20 cellular contexts compared by ENCODE assay signal in genomic region chr4:159297088-159297487, GRCh38.
DNase-seq lines count a peak whose midpoint lies in the region; ATAC-seq, FAIRE-seq and TF ChIP-seq lines count a peak whose summit lies in the region.
"Had no signal": no experiment of that assay in that cellular context is flagged by ENCODE, and none has a peak within 500 bp of the region (broad histone marks: within the 10 kb centered on the region; RNA-seq: fewer than 3 reads in every experiment).

No MANE protein-coding gene starts in this region.

- no peaks in the 10 kb centered on the region for H3K36me3 Mint-ChIP-seq in MCF 10A (ENCODE audit: insufficient read depth, unreplicated experiment)
- H3K36me3 Mint-ChIP-seq: activated naive CD8-positive, alpha-beta T cell treated with anti-CD3 and anti-CD28 coated beads, Interleukin-2, amount 10 ng/mL, durations not matched to agents 7 days and 5 days had no signal

- POLR2A ChIA-PET in MCF 10A (lab: Yijun Ruan, JAX) (interaction anchor here (1.6 to 3.8 kb wide), 3 partner anchors 12 to 60 kb away, joined by 3 to 30 read pairs (median 4); no protein-coding TSS in a partner anchor), PC-3 (lab: Charles Lee; ENCODE audit: unreplicated experiment) (no interaction called here)

- no peaks in the 10 kb centered on the region for H3K27me3 Mint-ChIP-seq in MCF 10A (ENCODE audit: insufficient read depth, unreplicated experiment)
- H3K27me3 Mint-ChIP-seq: activated naive CD8-positive, alpha-beta T cell treated with anti-CD3 and anti-CD28 coated beads, Interleukin-2, amount 10 ng/mL, durations not matched to agents 7 days and 5 days; CD4-positive, alpha-beta T cell had no signal

- peaks cover 37% of the 10 kb centered on the region for H3K4me1 Mint-ChIP-seq in MCF 10A (ENCODE audit: insufficient read depth, unreplicated experiment)
- H3K4me1 Mint-ChIP-seq: activated naive CD8-positive, alpha-beta T cell treated with anti-CD3 and anti-CD28 coated beads, Interleukin-2, amount 10 ng/mL, durations not matched to agents 7 days and 5 days had no signal

- H3K27ac Mint-ChIP-seq in MCF 10A (ENCODE audit: low read depth, unreplicated experiment), result peak overlapping the region; percentile 72
- H3K27ac Mint-ChIP-seq: activated naive CD8-positive, alpha-beta T cell treated with anti-CD3 and anti-CD28 coated beads, Interleukin-2, amount 10 ng/mL, durations not matched to agents 7 days and 5 days; CD4-positive, alpha-beta T cell; nephron had no signal

- H3K27ac ChIP-seq in breast epithelium (no peak overlapping the region), PC-3 (ENCODE audit: low read length) (peak overlapping the region; percentile 94), smooth muscle cell (ENCODE audit: low read depth) (peak overlapping the region; percentile 93)
- H3K27ac ChIP-seq: stomach had no signal

- intact Hi-C loops in MCF 10A (cut with micrococcal nuclease), result loop anchor here (2.0 to 10.0 kb wide), 2 partner anchors 68 to 148 kb away; no protein-coding TSS in a partner anchor
- intact Hi-C loops in breast epithelium (cut with DNase I; ENCODE audit: low total_unique reads), result no loop called here
- intact Hi-C loops in PC-3 (cut with micrococcal nuclease), result loop anchor here (10.0 kb wide), 1 partner anchor 52 kb away; no protein-coding TSS in a partner anchor

- H2AFZ ChIP-seq in PC-3 (ENCODE audit: low read length) (no peak overlapping the region), smooth muscle cell (ENCODE audit: low read depth) (no peak overlapping the region)

- H4K20me1 ChIP-seq in PC-3 (ENCODE audit: low read length) (no peaks in the 10 kb centered on the region), smooth muscle cell (ENCODE audit: low read depth) (no peaks in the 10 kb centered on the region)

- FAIRE-seq in GM12892 (lab: Jason Lieb, UNC), result no peak
- FAIRE-seq: frontal cortex had no signal

- H3K4me3 ChIP-seq in breast epithelium (no peak overlapping the region), PC-3 (ENCODE audit: low read length) (no peak overlapping the region), epithelial cell of esophagus (ENCODE audit: low read length) (no peak overlapping the region), smooth muscle cell (no peak overlapping the region)
- H3K4me3 ChIP-seq: HAP-1, stomach had no signal

- no TSS peak for BruUV-seq in MCF 10A (replicated peaks; lab: Mats Ljungman, UMichigan)
- BruUV-seq in PC-3 (replicated peaks; lab: Mats Ljungman, UMichigan), result no TSS peak

- ATAC-seq in PC-3, result no peak

- H3K9me2 ChIP-seq in PC-3 (replicated peaks; ENCODE audit: low read length), result no peaks in the 10 kb centered on the region

- H3K4me2 ChIP-seq in PC-3 (ENCODE audit: low read length) (peak overlapping the region; percentile 65), smooth muscle cell (peak overlapping the region; percentile 87)

- H3K36me3 ChIP-seq in breast epithelium (no peaks in the 10 kb centered on the region), PC-3 (ENCODE audit: low read depth, low read length) (no peaks in the 10 kb centered on the region), smooth muscle cell (ENCODE audit: low read depth) (no peaks in the 10 kb centered on the region)
- H3K36me3 ChIP-seq: HAP-1, stomach had no signal

- no peak overlapping the region for H3K4me3 Mint-ChIP-seq in MCF 10A (ENCODE audit: unreplicated experiment)
- H3K4me3 Mint-ChIP-seq: activated naive CD8-positive, alpha-beta T cell treated with anti-CD3 and anti-CD28 coated beads, Interleukin-2, amount 10 ng/mL, durations not matched to agents 7 days and 5 days; CD4-positive, alpha-beta T cell; nephron had no signal

- TF ChIP-seq POLR2A in breast epithelium (IDR thresholded peaks at IDR 0.05), result no peak
- TF ChIP-seq POLR2A in GM12892 (IDR thresholded peaks at IDR 0.05; ENCODE audit: low read depth, low read length), result no peak

- H3K27me3 ChIP-seq in breast epithelium (no peaks in the 10 kb centered on the region), PC-3 (ENCODE audit: low read length) (no peaks in the 10 kb centered on the region), smooth muscle cell (ENCODE audit: low read depth) (no peaks in the 10 kb centered on the region)
- H3K27me3 ChIP-seq: stomach had no signal

- H3K79me2 ChIP-seq in PC-3 (ENCODE audit: low read length), result 0 out of 2 replicates have a peak, but pooled peaks cover 3% of the 10 kb centered on the region
- peaks cover 6% of the 10 kb centered on the region for H3K79me2 ChIP-seq in smooth muscle cell (ENCODE audit: low read depth)

- CTCF ChIA-PET in MCF 10A (lab: Yijun Ruan, JAX), result interaction anchor here (0.6 to 1.5 kb wide), 3 partner anchors 69 to 146 kb away, joined by 3 to 4 read pairs (median 4); no protein-coding TSS in a partner anchor
- CTCF ChIA-PET in PC-3 (lab: Charles Lee), result no interaction called here

- no peak for TF ChIP-seq CTCF in MCF 10A (IDR thresholded peaks at IDR 0.05; ENCODE audit: unreplicated experiment)
- TF ChIP-seq CTCF in breast epithelium (IDR thresholded peaks at IDR 0.05), result no peak
- peak; percentile 14; the same call in 1 of the 2 replicates for TF ChIP-seq CTCF in PC-3 (conservative IDR thresholded peaks at IDR 0.05; ENCODE audit: low read depth, low read length)
- TF ChIP-seq CTCF in epithelial cell of esophagus (IDR thresholded peaks at IDR 0.05; ENCODE audit: insufficient read depth, low read depth, low read length, missing control alignments), result peak; percentile 26
- no peak for TF ChIP-seq CTCF in smooth muscle cell (IDR thresholded peaks at IDR 0.05; ENCODE audit: borderline replicate concordance, insufficient read depth, poor library complexity, severe bottlenecking)

- DNase-seq in MCF 10A (ENCODE audit: unreplicated experiment), result no peak
- DNase-seq in breast epithelium (ENCODE audit: low spot score in 2 of 2), result no peak
- DNase-seq in PC-3, result no peak
- DNase-seq in epithelial cell of esophagus (ENCODE audit: low read depth), result no peak
- no peak for DNase-seq in smooth muscle cell (lab: John Stamatoyannopoulos, UW; ENCODE audit: unreplicated experiment)
- DNase-seq in mesenteric fat pad (ENCODE audit: low spot score), result no peak
- DNase-seq in GM12892 (ENCODE audit: insufficient read length), result no peak
- no peak for DNase-seq in NCI-H69 (lab: John Stamatoyannopoulos, UW)
- DNase-seq: ACHN; activated CD4-positive, alpha-beta T cell treated with anti-CD3 and anti-CD28 coated beads, Interleukin-2, amount 50 U/mL, for 48 hours; activated naive CD8-positive, alpha-beta T cell treated with anti-CD3 and anti-CD28 coated beads, Interleukin-2, amount 10 ng/mL, durations not matched to agents 7 days and 5 days; CD4-positive, alpha-beta T cell; effector memory CD4-positive, alpha-beta T cell; NCI-H1092; NCI-H82; stomach; T-helper 1 cell had no signal

- H3K4me1 ChIP-seq in breast epithelium (no peaks in the 10 kb centered on the region), PC-3 (ENCODE audit: insufficient read depth, low read length) (peaks cover 56% of the 10 kb centered on the region), smooth muscle cell (ENCODE audit: low read depth) (peaks cover 19% of the 10 kb centered on the region)
- H3K4me1 ChIP-seq: HAP-1 had no signal

- H3K9me3 Mint-ChIP-seq in MCF 10A (ENCODE audit: unreplicated experiment), result no peaks in the 10 kb centered on the region
- H3K9me3 Mint-ChIP-seq: activated naive CD8-positive, alpha-beta T cell treated with anti-CD3 and anti-CD28 coated beads, Interleukin-2, amount 10 ng/mL, durations not matched to agents 7 days and 5 days; CD4-positive, alpha-beta T cell; nephron had no signal

- H3F3A ChIP-seq in PC-3 (ENCODE audit: low read length, unreplicated experiment) (no peaks in the 10 kb centered on the region), smooth muscle cell (ENCODE audit: low read depth) (no peaks in the 10 kb centered on the region)

- H3K9me3 ChIP-seq in breast epithelium (no peaks in the 10 kb centered on the region), PC-3 (ENCODE audit: low read length) (no peaks in the 10 kb centered on the region), smooth muscle cell (replicated peaks; ENCODE audit: low read depth) (no peaks in the 10 kb centered on the region)
- H3K9me3 ChIP-seq: HAP-1, stomach had no signal

- WGBS in smooth muscle cell (ENCODE audit: low lambda C conversion rate), result 56% methylated on average over 4 of the region's 4 CpGs

- H3K9ac ChIP-seq in PC-3 (ENCODE audit: low read length) (peak overlapping the region; percentile 35; the same call in 1 of the 2 replicates), smooth muscle cell (ENCODE audit: low read depth) (no peak overlapping the region)

Comparison
In these comparisons a context has a peak if more than half of its experiments do, and no peak if none do; other contexts are left out.
1. CTCF ChIP-seq: peak in PC-3 (single experiment) and epithelial cell of esophagus (single experiment); none in MCF 10A (single experiment), breast epithelium (0 of 3) and smooth muscle cell (single experiment).
2. H3K27ac ChIP-seq: peak in PC-3 (single experiment) and smooth muscle cell (single experiment); none in breast epithelium (0 of 2).